Comparison of ENCODE assay signal across 2 cellular contexts in genomic region chr5:178537467-178538381, GRCh38.
TF ChIP-seq lines count a peak whose summit lies in the region.

No MANE protein-coding gene starts in this region.

TF ChIP-seq in GM23338, 12 proteins besides CTCF, POLR2A, EP300 and RAD21 (continued from another document):
- TF ChIP-seq, protein P1, sequence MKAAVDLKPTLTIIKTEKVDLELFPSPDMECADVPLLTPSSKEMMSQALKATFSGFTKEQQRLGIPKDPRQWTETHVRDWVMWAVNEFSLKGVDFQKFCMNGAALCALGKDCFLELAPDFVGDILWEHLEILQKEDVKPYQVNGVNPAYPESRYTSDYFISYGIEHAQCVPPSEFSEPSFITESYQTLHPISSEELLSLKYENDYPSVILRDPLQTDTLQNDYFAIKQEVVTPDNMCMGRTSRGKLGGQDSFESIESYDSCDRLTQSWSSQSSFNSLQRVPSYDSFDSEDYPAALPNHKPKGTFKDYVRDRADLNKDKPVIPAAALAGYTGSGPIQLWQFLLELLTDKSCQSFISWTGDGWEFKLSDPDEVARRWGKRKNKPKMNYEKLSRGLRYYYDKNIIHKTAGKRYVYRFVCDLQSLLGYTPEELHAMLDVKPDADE (IDR thresholded peaks at IDR 0.05), result no peak
- TF ChIP-seq EZH2 (IDR thresholded peaks at IDR 0.05; ENCODE audit: low read depth, unreplicated experiment) (no peak), POLR2AphosphoS5 (IDR thresholded peaks at IDR 0.05; ENCODE audit: low read depth) (no peak), JUNB (IDR thresholded peaks at IDR 0.05; ENCODE audit: unreplicated experiment) (no peak)
- TF ChIP-seq, protein P2, sequence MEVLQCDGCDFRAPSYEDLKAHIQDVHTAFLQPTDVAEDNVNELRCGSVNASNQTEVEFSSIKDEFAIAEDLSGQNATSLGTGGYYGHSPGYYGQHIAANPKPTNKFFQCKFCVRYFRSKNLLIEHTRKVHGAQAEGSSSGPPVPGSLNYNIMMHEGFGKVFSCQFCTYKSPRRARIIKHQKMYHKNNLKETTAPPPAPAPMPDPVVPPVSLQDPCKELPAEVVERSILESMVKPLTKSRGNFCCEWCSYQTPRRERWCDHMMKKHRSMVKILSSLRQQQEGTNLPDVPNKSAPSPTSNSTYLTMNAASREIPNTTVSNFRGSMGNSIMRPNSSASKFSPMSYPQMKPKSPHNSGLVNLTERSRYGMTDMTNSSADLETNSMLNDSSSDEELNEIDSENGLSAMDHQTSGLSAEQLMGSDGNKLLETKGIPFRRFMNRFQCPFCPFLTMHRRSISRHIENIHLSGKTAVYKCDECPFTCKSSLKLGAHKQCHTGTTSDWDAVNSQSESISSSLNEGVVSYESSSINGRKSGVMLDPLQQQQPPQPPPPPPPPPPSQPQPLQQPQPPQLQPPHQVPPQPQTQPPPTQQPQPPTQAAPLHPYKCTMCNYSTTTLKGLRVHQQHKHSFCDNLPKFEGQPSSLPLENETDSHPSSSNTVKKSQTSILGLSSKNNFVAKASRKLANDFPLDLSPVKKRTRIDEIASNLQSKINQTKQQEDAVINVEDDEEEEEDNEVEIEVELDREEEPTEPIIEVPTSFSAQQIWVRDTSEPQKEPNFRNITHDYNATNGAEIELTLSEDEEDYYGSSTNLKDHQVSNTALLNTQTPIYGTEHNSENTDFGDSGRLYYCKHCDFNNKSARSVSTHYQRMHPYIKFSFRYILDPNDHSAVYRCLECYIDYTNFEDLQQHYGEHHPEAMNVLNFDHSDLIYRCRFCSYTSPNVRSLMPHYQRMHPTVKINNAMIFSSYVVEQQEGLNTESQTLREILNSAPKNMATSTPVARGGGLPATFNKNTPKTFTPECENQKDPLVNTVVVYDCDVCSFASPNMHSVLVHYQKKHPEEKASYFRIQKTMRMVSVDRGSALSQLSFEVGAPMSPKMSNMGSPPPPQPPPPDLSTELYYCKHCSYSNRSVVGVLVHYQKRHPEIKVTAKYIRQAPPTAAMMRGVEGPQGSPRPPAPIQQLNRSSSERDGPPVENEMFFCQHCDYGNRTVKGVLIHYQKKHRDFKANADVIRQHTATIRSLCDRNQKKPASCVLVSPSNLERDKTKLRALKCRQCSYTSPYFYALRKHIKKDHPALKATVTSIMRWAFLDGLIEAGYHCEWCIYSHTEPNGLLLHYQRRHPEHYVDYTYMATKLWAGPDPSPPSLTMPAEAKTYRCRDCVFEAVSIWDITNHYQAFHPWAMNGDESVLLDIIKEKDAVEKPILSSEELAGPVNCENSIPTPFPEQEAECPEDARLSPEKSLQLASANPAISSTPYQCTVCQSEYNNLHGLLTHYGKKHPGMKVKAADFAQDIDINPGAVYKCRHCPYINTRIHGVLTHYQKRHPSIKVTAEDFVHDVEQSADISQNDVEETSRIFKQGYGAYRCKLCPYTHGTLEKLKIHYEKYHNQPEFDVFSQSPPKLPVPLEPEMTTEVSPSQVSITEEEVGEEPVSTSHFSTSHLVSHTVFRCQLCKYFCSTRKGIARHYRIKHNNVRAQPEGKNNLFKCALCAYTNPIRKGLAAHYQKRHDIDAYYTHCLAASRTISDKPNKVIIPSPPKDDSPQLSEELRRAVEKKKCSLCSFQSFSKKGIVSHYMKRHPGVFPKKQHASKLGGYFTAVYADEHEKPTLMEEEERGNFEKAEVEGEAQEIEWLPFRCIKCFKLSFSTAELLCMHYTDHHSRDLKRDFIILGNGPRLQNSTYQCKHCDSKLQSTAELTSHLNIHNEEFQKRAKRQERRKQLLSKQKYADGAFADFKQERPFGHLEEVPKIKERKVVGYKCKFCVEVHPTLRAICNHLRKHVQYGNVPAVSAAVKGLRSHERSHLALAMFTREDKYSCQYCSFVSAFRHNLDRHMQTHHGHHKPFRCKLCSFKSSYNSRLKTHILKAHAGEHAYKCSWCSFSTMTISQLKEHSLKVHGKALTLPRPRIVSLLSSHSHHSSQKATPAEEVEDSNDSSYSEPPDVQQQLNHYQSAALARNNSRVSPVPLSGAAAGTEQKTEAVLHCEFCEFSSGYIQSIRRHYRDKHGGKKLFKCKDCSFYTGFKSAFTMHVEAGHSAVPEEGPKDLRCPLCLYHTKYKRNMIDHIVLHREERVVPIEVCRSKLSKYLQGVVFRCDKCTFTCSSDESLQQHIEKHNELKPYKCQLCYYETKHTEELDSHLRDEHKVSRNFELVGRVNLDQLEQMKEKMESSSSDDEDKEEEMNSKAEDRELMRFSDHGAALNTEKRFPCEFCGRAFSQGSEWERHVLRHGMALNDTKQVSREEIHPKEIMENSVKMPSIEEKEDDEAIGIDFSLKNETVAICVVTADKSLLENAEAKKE (CRISPR knock-in tag; IDR thresholded peaks at IDR 0.05), result no peak

TF ChIP-seq in SK-N-SH treated with all-trans-retinoic acid at 6 μM for 48 hours, 23 proteins besides CTCF, POLR2A, EP300 and RAD21 (continued from another document):
- no peak for TF ChIP-seq ZC3H10 (CRISPR knock-in tag; IDR thresholded peaks at IDR 0.05)
- no peak for TF ChIP-seq TOX (CRISPR knock-in tag; IDR thresholded peaks at IDR 0.05; ENCODE audit: borderline replicate concordance)
- no peak for TF ChIP-seq OSR1 (CRISPR knock-in tag; IDR thresholded peaks at IDR 0.05)
- no peak for TF ChIP-seq ESRRG (CRISPR knock-in tag; IDR thresholded peaks at IDR 0.05)
- TF ChIP-seq BACH2 (CRISPR knock-in tag; IDR thresholded peaks at IDR 0.05; ENCODE audit: borderline replicate concordance), result no peak
- no peak for TF ChIP-seq ZFP3 (CRISPR knock-in tag; IDR thresholded peaks at IDR 0.05)
- TF ChIP-seq ZFP30 (CRISPR knock-in tag; IDR thresholded peaks at IDR 0.05), result no peak
- no peak for TF ChIP-seq CREB5 (CRISPR knock-in tag; IDR thresholded peaks at IDR 0.05; ENCODE audit: low read depth)
- TF ChIP-seq ZNF8 (CRISPR knock-in tag; IDR thresholded peaks at IDR 0.05), result no peak
- TF ChIP-seq ZNF565 (CRISPR knock-in tag; conservative IDR thresholded peaks at IDR 0.05; ENCODE audit: low read depth), result no peak
- no peak for TF ChIP-seq RARB (CRISPR knock-in tag; IDR thresholded peaks at IDR 0.05)
- TF ChIP-seq, protein P3, sequence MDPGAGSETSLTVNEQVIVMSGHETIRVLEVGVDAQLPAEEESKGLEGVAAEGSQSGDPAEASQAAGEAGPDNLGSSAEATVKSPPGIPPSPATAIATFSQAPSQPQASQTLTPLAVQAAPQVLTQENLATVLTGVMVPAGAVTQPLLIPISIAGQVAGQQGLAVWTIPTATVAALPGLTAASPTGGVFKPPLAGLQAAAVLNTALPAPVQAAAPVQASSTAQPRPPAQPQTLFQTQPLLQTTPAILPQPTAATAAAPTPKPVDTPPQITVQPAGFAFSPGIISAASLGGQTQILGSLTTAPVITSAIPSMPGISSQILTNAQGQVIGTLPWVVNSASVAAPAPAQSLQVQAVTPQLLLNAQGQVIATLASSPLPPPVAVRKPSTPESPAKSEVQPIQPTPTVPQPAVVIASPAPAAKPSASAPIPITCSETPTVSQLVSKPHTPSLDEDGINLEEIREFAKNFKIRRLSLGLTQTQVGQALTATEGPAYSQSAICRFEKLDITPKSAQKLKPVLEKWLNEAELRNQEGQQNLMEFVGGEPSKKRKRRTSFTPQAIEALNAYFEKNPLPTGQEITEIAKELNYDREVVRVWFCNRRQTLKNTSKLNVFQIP (CRISPR knock-in tag; IDR thresholded peaks at IDR 0.05; ENCODE audit: borderline replicate concordance, low read depth), result no peak
- no peak for TF ChIP-seq CSDC2 (CRISPR knock-in tag; IDR thresholded peaks at IDR 0.05)
- no peak for TF ChIP-seq TCF4 (CRISPR knock-in tag; IDR thresholded peaks at IDR 0.05; ENCODE audit: borderline replicate concordance)
- TF ChIP-seq SNAI2 (CRISPR knock-in tag; IDR thresholded peaks at IDR 0.05), result no peak
TF ChIP-seq in SK-N-SH treated with all-trans-retinoic acid at 6 μM for 48 hours: peak in this region for 0.
